Comparison of ENCODE assay signal across 16 cellular contexts in genomic region chr16:84246679-84247077, GRCh38. TPM values are rescaled to one million over a fixed set of nuclear protein-coding genes. Genes with fewer than 3 reads are reported as not detected.
"Had no signal": no experiment of that assay in that cellular context is flagged by ENCODE, and none has a peak within 500 bp of the region (broad histone marks: within the 10 kb centered on the region; RNA-seq: fewer than 3 reads in every experiment).

No MANE protein-coding gene starts in this region.

- H3K4me1 ChIP-seq: ascending aorta, right atrium auricular region, tibial nerve had no signal

- H3K4me3 Mint-ChIP-seq: activated naive CD8-positive, alpha-beta T cell treated with anti-CD3 and anti-CD28 coated beads, Interleukin-2, amount 10 ng/mL, durations not matched to agents 7 days and 5 days; naive B cell had no signal

- H3K27ac ChIP-seq: ascending aorta, dorsolateral prefrontal cortex, neutrophil, right atrium auricular region, skin epidermis, tibial nerve had no signal

- H3K4me1 Mint-ChIP-seq: activated naive CD8-positive, alpha-beta T cell treated with anti-CD3 and anti-CD28 coated beads, Interleukin-2, amount 10 ng/mL, durations not matched to agents 7 days and 5 days; naive B cell had no signal

- ATAC-seq: esophagus mucosa had no signal

- H3K9me3 Mint-ChIP-seq: activated naive CD8-positive, alpha-beta T cell treated with anti-CD3 and anti-CD28 coated beads, Interleukin-2, amount 10 ng/mL, durations not matched to agents 7 days and 5 days had no signal

- H3K4me3 ChIP-seq: ascending aorta, dorsolateral prefrontal cortex, lung, right atrium auricular region, skin epidermis, tibial nerve had no signal

- H3K27ac Mint-ChIP-seq: activated naive CD8-positive, alpha-beta T cell treated with anti-CD3 and anti-CD28 coated beads, Interleukin-2, amount 10 ng/mL, durations not matched to agents 7 days and 5 days had no signal

- H3K36me3 ChIP-seq: ascending aorta, neutrophil, right atrium auricular region, tibial nerve had no signal

- H3K9me3 ChIP-seq: ascending aorta, neutrophil, right atrium auricular region, tibial nerve had no signal

- DNase-seq: activated CD4-positive, alpha-beta T cell treated with anti-CD3 and anti-CD28 coated beads for 1 hour; activated CD4-positive, alpha-beta T cell treated with anti-CD3 and anti-CD28 coated beads, Interleukin-2, amount 50 U/mL, for 48 hours; activated naive CD8-positive, alpha-beta T cell treated with anti-CD3 and anti-CD28 coated beads, Interleukin-2, amount 10 ng/mL, durations not matched to agents 7 days and 5 days; activated T-cell treated with anti-CD3 and anti-CD28 coated beads, Interleukin-2, amount 50 U/mL, for 48 hours; dorsolateral prefrontal cortex; hypothalamus; naive B cell had no signal

- H3K27me3 ChIP-seq: ascending aorta, right atrium auricular region had no signal

- H3K36me3 Mint-ChIP-seq: activated naive CD8-positive, alpha-beta T cell treated with anti-CD3 and anti-CD28 coated beads, Interleukin-2, amount 10 ng/mL, durations not matched to agents 7 days and 5 days had no signal

RNA-seq across cellular contexts. Expression of gene KCNG4, which starts 6.9 kb away (rescaled TPM):
- total RNA-seq: activated naive CD8-positive, alpha-beta T cell treated with anti-CD3 and anti-CD28 coated beads, Interleukin-2, amount 10 ng/mL, durations not matched to agents 7 days and 5 days; ascending aorta; bronchial epithelial cell; esophagus mucosa; glomerular endothelial cell; lung; right atrium auricular region had no signal

RNA-seq across cellular contexts. Expression of gene WFDC1, which starts 48.0 kb away (rescaled TPM):
- total RNA-seq: activated naive CD8-positive, alpha-beta T cell treated with anti-CD3 and anti-CD28 coated beads, Interleukin-2, amount 10 ng/mL, durations not matched to agents 7 days and 5 days; bronchial epithelial cell; glomerular endothelial cell had no signal

RNA-seq across cellular contexts. Expression of gene ADAD2, which starts 55.7 kb away (rescaled TPM):
- total RNA-seq: activated naive CD8-positive, alpha-beta T cell treated with anti-CD3 and anti-CD28 coated beads, Interleukin-2, amount 10 ng/mL, durations not matched to agents 7 days and 5 days; ascending aorta; bronchial epithelial cell had no signal
